In the genomic region with DNA sequence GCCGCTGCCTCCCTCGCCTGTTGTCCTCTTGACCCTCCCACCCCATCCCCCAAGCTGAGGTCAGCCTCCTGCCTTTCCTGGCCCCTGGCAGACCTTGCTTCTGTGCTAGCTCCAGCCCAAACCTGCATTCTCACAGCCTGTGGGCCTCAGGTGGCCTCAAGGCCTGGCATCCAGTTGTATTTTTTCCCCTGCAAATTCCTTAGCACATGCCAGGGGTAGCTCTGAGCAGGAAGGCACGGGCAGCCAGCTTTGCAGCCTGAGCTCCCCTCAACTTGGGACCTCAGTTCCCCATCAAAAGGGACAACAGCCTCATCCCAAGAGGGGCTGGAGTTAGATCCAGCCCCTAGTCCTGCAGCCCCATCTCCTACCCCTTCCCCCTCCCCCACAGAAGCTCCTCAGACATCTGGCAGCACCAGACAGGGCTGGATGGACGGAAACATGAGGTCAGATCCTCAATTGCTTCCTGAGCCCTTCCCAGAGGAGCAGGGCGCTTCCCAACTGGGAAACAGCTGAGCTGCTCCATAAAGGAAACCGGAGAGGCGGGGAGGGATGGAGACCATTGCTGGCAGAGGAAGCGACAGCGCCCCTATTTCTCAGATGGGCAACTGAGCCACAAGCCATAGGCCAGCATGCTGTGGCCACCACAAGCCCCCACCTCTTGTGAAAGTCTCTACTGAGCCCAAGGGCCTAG, we compare ENCODE assay signal across 1 cellular context.
TF ChIP-seq lines count a peak whose summit lies in the region.

No MANE protein-coding gene starts in this region.

TF ChIP-seq in endothelial cell of umbilical vein, 7 proteins besides CTCF, POLR2A, EP300 and RAD21:
- TF ChIP-seq MYC (IDR thresholded peaks at IDR 0.05; ENCODE audit: low read depth, low read length) (no peak), EZH2 (IDR thresholded peaks at IDR 0.05; ENCODE audit: borderline replicate concordance, low read depth, low read length, severe bottlenecking) (no peak), POLR2AphosphoS5 (IDR thresholded peaks at IDR 0.05; ENCODE audit: insufficient read depth, low read depth, low read length) (no peak), GATA2 (IDR thresholded peaks at IDR 0.05; ENCODE audit: insufficient read depth, insufficient read length, low read depth, low read length) (no peak), JUN (IDR thresholded peaks at IDR 0.05; ENCODE audit: borderline replicate concordance, insufficient read depth, insufficient read length, low read depth) (peak; percentile 18), FOS (IDR thresholded peaks at IDR 0.05; ENCODE audit: borderline replicate concordance, insufficient read depth, low read length) (no peak)
- TF ChIP-seq, protein P1, sequence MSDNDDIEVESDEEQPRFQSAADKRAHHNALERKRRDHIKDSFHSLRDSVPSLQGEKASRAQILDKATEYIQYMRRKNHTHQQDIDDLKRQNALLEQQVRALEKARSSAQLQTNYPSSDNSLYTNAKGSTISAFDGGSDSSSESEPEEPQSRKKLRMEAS (IDR thresholded peaks at IDR 0.05; ENCODE audit: insufficient read depth, insufficient read length), result no peak
